In genomic region chr9:89420397-89420796, GRCh38 we compare ENCODE assay signal across 13 cellular contexts.
DNase-seq lines count a peak whose midpoint lies in the region; ATAC-seq, FAIRE-seq and TF ChIP-seq lines count a peak whose summit lies in the region.
"Had no signal": no experiment of that assay in that cellular context is flagged by ENCODE, and none has a peak within 500 bp of the region (broad histone marks: within the 10 kb centered on the region; RNA-seq: fewer than 3 reads in every experiment).

No MANE protein-coding gene starts in this region.

- peak overlapping the region; percentile 100 for H3K27ac Mint-ChIP-seq in activated naive CD4-positive, alpha-beta T cell treated with anti-CD3 and anti-CD28 coated beads, Interleukin-2, amount 50 U/mL, for 24 hours
- H3K27ac Mint-ChIP-seq in T-cell, result peak overlapping the region; percentile 95 to 99
- peak overlapping the region; percentile 80 for H3K27ac Mint-ChIP-seq in central memory CD8-positive, alpha-beta T cell (ENCODE audit: low read depth)
- peak overlapping the region; percentile 91 for H3K27ac Mint-ChIP-seq in stimulated activated naive B cell treated with anti-CD40 and anti-IgM and Interleukin-4, amounts not matched to agents 10 μg/mL and 1 μg/mL and 100 μg/mL, for 72 hours

- CTCF ChIA-PET in T-cell (lab: Charles Lee), result no interaction called here

- peak overlapping the region; percentile 84 for H3K4me3 Mint-ChIP-seq in activated naive CD4-positive, alpha-beta T cell treated with anti-CD3 and anti-CD28 coated beads, Interleukin-2, amount 50 U/mL, for 24 hours
- peak overlapping the region; percentile 59 to 83 (median 62) for H3K4me3 Mint-ChIP-seq in T-cell
- H3K4me3 Mint-ChIP-seq in central memory CD8-positive, alpha-beta T cell, result peak overlapping the region; percentile 74
- H3K4me3 Mint-ChIP-seq in stimulated activated naive B cell treated with anti-CD40 and anti-IgM and Interleukin-4, amounts not matched to agents 10 μg/mL and 1 μg/mL and 100 μg/mL, for 72 hours, result peak overlapping the region; percentile 6 to 60

- H3K4me1 Mint-ChIP-seq in activated naive CD4-positive, alpha-beta T cell treated with anti-CD3 and anti-CD28 coated beads, Interleukin-2, amount 50 U/mL, for 24 hours, result peaks cover 97% of the 10 kb centered on the region
- H3K4me1 Mint-ChIP-seq in T-cell, result peaks cover 93 to 97% (median 96%) of the 10 kb centered on the region in 3 donors
- peaks cover 90% of the 10 kb centered on the region for H3K4me1 Mint-ChIP-seq in central memory CD8-positive, alpha-beta T cell
- H3K4me1 Mint-ChIP-seq in stimulated activated naive B cell treated with anti-CD40 and anti-IgM and Interleukin-4, amounts not matched to agents 10 μg/mL and 1 μg/mL and 100 μg/mL, for 72 hours, result peaks cover 69 to 100% of the 10 kb centered on the region in 2 donors

- no peaks in the 10 kb centered on the region for H3K27me3 Mint-ChIP-seq in activated naive CD4-positive, alpha-beta T cell treated with anti-CD3 and anti-CD28 coated beads, Interleukin-2, amount 50 U/mL, for 24 hours
- no peaks in the 10 kb centered on the region for H3K27me3 Mint-ChIP-seq in T-cell
- no peaks in the 10 kb centered on the region for H3K27me3 Mint-ChIP-seq in central memory CD8-positive, alpha-beta T cell
- no peaks in the 10 kb centered on the region for H3K27me3 Mint-ChIP-seq in stimulated activated naive B cell treated with anti-CD40 and anti-IgM and Interleukin-4, amounts not matched to agents 10 μg/mL and 1 μg/mL and 100 μg/mL, for 72 hours

- POLR2A ChIA-PET in T-cell (lab: Charles Lee), result no interaction called here

- DNase-seq in activated naive CD4-positive, alpha-beta T cell (lab: John Stamatoyannopoulos, UW), result no peak
- DNase-seq in T-cell (no peak), H54 (ENCODE audit: insufficient read length, low spot score) (no peak)
- no peak for DNase-seq in central memory CD8-positive, alpha-beta T cell (ENCODE audit: low spot score in 2 of 2)
- no peak for DNase-seq in stimulated activated naive B cell treated with anti-CD40 and anti-IgM and Interleukin-4, amounts not matched to agents 10 μg/mL and 1 μg/mL and 100 μg/mL, for 72 hours
- DNase-seq: brain microvascular endothelial cell, dermis blood vessel endothelial cell, left ventricle myocardium inferior, tibial artery had no signal

- no peak for FAIRE-seq in H54 (lab: Jason Lieb, UNC)
- FAIRE-seq: G401.6 had no signal

- peaks cover 44% of the 10 kb centered on the region for H3K36me3 Mint-ChIP-seq in activated naive CD4-positive, alpha-beta T cell treated with anti-CD3 and anti-CD28 coated beads, Interleukin-2, amount 50 U/mL, for 24 hours
- peaks cover 29% of the 10 kb centered on the region for H3K36me3 Mint-ChIP-seq in T-cell
- H3K36me3 Mint-ChIP-seq in central memory CD8-positive, alpha-beta T cell (ENCODE audit: insufficient read depth), result peaks cover 31% of the 10 kb centered on the region
- peaks cover 62 to 71% of the 10 kb centered on the region in 2 donors for H3K36me3 Mint-ChIP-seq in stimulated activated naive B cell treated with anti-CD40 and anti-IgM and Interleukin-4, amounts not matched to agents 10 μg/mL and 1 μg/mL and 100 μg/mL, for 72 hours

- no peak for TF ChIP-seq POLR2A in H54 (IDR thresholded peaks at IDR 0.05; ENCODE audit: low read depth, low read length)

- ATAC-seq in T-cell (replicated peaks in 1 of 4) (peak in 1 of 4 experiments; percentile 4), GM21576 (IDR thresholded peaks at IDR 0.05; ENCODE audit: unreplicated experiment) (no peak), GM18502 (IDR thresholded peaks at IDR 0.05; ENCODE audit: poor library complexity, unreplicated experiment) (no peak)
- no peak for ATAC-seq in central memory CD8-positive, alpha-beta T cell (replicated peaks; ENCODE audit: extremely low read depth, poor library complexity, severe bottlenecking)
- no peak for ATAC-seq in stimulated activated naive B cell treated with anti-CD40 and anti-IgM and Interleukin-4, amounts not matched to agents 10 μg/mL and 1 μg/mL and 100 μg/mL, for 72 hours (replicated peaks)

- H3K9me3 Mint-ChIP-seq in activated naive CD4-positive, alpha-beta T cell treated with anti-CD3 and anti-CD28 coated beads, Interleukin-2, amount 50 U/mL, for 24 hours, result no peaks in the 10 kb centered on the region
- no peaks in the 10 kb centered on the region for H3K9me3 Mint-ChIP-seq in T-cell
- H3K9me3 Mint-ChIP-seq in central memory CD8-positive, alpha-beta T cell, result no peaks in the 10 kb centered on the region
- peaks cover 3 to 9% of the 10 kb centered on the region in 2 donors for H3K9me3 Mint-ChIP-seq in stimulated activated naive B cell treated with anti-CD40 and anti-IgM and Interleukin-4, amounts not matched to agents 10 μg/mL and 1 μg/mL and 100 μg/mL, for 72 hours

Comparison
In these comparisons a context has a peak if more than half of its experiments do, and no peak if none do; other contexts are left out.
1. H3K4me3 Mint-ChIP-seq: peak in every context shown above with its lines; median percentile 84 in activated naive CD4-positive, alpha-beta T cell treated with anti-CD3 and anti-CD28 coated beads, Interleukin-2, amount 50 U/mL, for 24 hours; 74 in central memory CD8-positive, alpha-beta T cell; 62 in T-cell; 33 in stimulated activated naive B cell treated with anti-CD40 and anti-IgM and Interleukin-4, amounts not matched to agents 10 μg/mL and 1 μg/mL and 100 μg/mL, for 72 hours.